In the genomic region with DNA sequence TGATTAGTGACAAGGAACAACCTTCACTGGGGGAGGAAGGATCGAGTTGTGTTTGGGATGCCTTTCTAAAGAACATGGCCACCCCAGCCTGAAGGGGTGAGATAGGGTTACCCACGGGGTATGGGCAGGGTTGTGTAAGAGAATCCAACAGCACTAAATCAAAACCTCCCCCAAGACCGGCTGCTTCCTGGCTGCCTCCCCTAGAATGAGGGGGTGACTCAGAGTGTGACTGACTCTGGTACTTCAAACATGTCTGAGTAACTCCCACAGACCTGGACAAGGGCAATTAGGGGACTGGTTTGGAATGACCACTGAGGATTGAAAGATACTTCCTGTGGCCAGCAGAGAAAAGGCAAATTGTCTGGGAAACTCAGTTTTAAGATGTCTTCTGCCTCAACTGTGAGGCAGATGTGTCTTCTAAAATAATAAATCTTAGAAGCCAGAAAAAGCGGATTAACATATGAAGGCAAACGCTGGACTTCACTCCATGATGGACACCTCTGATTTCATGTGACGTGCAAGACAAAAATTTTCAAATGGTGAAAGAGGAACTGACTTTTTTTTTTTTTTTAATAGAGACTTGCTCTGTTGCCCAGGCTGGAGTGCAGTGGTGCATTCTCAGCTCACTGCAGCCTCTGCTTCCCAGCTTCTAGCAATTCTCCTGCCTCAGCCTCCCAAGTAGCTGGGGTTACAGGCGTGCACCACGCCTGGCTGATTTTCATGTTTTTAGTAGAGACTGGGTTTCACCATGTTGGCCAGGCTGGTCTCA, we compare ENCODE assay signal across 10 cellular contexts. TPM values are rescaled to one million over a fixed set of nuclear protein-coding genes. Genes with fewer than 3 reads are reported as not detected.
DNase-seq lines count a peak whose midpoint lies in the region; ATAC-seq, FAIRE-seq and TF ChIP-seq lines count a peak whose summit lies in the region.
"Had no signal": no experiment of that assay in that cellular context is flagged by ENCODE, and none has a peak within 500 bp of the region (broad histone marks: within the 10 kb centered on the region; RNA-seq: fewer than 3 reads in every experiment).

No MANE protein-coding gene starts in this region.

- no peak overlapping the region for H3K27ac Mint-ChIP-seq in stimulated activated naive B cell treated with anti-CD40 and anti-IgM and Interleukin-4, amounts not matched to agents 10 μg/mL and 1 μg/mL and 100 μg/mL, for 72 hours
- H3K27ac Mint-ChIP-seq in activated naive CD8-positive, alpha-beta T cell treated with anti-CD3 and anti-CD28 coated beads, Interleukin-2, amount 50 U/mL, for 24 hours = no peak overlapping the region

- no peak for TF ChIP-seq POLR2A in A549 (IDR thresholded peaks at IDR 0.05; ENCODE audit: low read length)

- H3K27me3 Mint-ChIP-seq in stimulated activated naive B cell treated with anti-CD40 and anti-IgM and Interleukin-4, amounts not matched to agents 10 μg/mL and 1 μg/mL and 100 μg/mL, for 72 hours = peaks cover 22 to 38% of the 10 kb centered on the region in 2 donors
- peaks cover 40% of the 10 kb centered on the region for H3K27me3 Mint-ChIP-seq in activated naive CD8-positive, alpha-beta T cell treated with anti-CD3 and anti-CD28 coated beads, Interleukin-2, amount 50 U/mL, for 24 hours

- POLR2A ChIA-PET in A549 (lab: Yijun Ruan, JAX) = no interaction called here

- H3K4me3 ChIP-seq in A549 = no peak overlapping the region
- H3K4me3 ChIP-seq in fibroblast of mammary gland (ENCODE audit: control insufficient read depth, low read depth, low read length) = no peak overlapping the region
- H3K4me3 ChIP-seq: HAP-1 had no signal

- TF ChIP-seq CTCF in A549 (IDR thresholded peaks at IDR 0.05) (no peak), fibroblast of mammary gland (conservative IDR thresholded peaks at IDR 0.05; ENCODE audit: control insufficient read depth, insufficient read depth, low read depth, low read length) (no peak)

- WGBS in A549 (ENCODE audit: missing lambda C conversion rate) = 44% methylated on average over 8 of the region's 8 CpGs

- peak overlapping the region; percentile 62 for H3K4me2 ChIP-seq in A549

- no peaks in the 10 kb centered on the region for H3K36me3 Mint-ChIP-seq in stimulated activated naive B cell treated with anti-CD40 and anti-IgM and Interleukin-4, amounts not matched to agents 10 μg/mL and 1 μg/mL and 100 μg/mL, for 72 hours
- H3K36me3 Mint-ChIP-seq in activated naive CD8-positive, alpha-beta T cell treated with anti-CD3 and anti-CD28 coated beads, Interleukin-2, amount 50 U/mL, for 24 hours (ENCODE audit: low read depth) = no peaks in the 10 kb centered on the region

- H3K9me3 Mint-ChIP-seq in stimulated activated naive B cell treated with anti-CD40 and anti-IgM and Interleukin-4, amounts not matched to agents 10 μg/mL and 1 μg/mL and 100 μg/mL, for 72 hours = no peaks in the 10 kb centered on the region
- no peaks in the 10 kb centered on the region for H3K9me3 Mint-ChIP-seq in activated naive CD8-positive, alpha-beta T cell treated with anti-CD3 and anti-CD28 coated beads, Interleukin-2, amount 50 U/mL, for 24 hours

- no peak for TF ChIP-seq RAD21 in A549 (conservative IDR thresholded peaks at IDR 0.05 in 1 of 2, IDR thresholded peaks at IDR 0.05 in 1 of 2)

- H3K4me3 Mint-ChIP-seq in stimulated activated naive B cell treated with anti-CD40 and anti-IgM and Interleukin-4, amounts not matched to agents 10 μg/mL and 1 μg/mL and 100 μg/mL, for 72 hours = no peak overlapping the region
- no peak overlapping the region for H3K4me3 Mint-ChIP-seq in activated naive CD8-positive, alpha-beta T cell treated with anti-CD3 and anti-CD28 coated beads, Interleukin-2, amount 50 U/mL, for 24 hours

- H3K4me1 ChIP-seq in A549 = peaks cover 25% of the 10 kb centered on the region
- H3K4me1 ChIP-seq: HAP-1 had no signal

- no peak; a peak in 1 of 5 replicates for TF ChIP-seq EP300 in A549 (IDR thresholded peaks at IDR 0.05)

- no peak for FAIRE-seq in A549 (lab: Jason Lieb, UNC)

- CTCF ChIA-PET in A549 (lab: Yijun Ruan, JAX) = interaction anchor here (1.2 to 1.8 kb wide), 2 partner anchors 27 to 40 kb away, joined by 3 to 5 read pairs; no protein-coding TSS in a partner anchor

- DNase-seq in A549 (ENCODE audit: low read depth in 1 of 2, low spot score in 1 of 2) = peak; percentile 38 to 52
- peak; percentile 86 for DNase-seq in MV-4-11 (lab: John Stamatoyannopoulos, UW)
- DNase-seq in fibroblast of mammary gland (ENCODE audit: low read depth) = peak; percentile 93
- no peak for DNase-seq in COLO668 (lab: John Stamatoyannopoulos, UW; ENCODE audit: unreplicated experiment)
- DNase-seq in stimulated activated naive B cell treated with anti-CD40 and anti-IgM and Interleukin-4, amounts not matched to agents 10 μg/mL and 1 μg/mL and 100 μg/mL, for 72 hours = no peak
- DNase-seq in activated naive CD8-positive, alpha-beta T cell treated with anti-CD3 and anti-CD28 coated beads, Interleukin-2, amount 50 U/mL, for 24 hours = no peak

- no peaks in the 10 kb centered on the region for H3K9me3 ChIP-seq in A549
- H3K9me3 ChIP-seq: HAP-1, neutrophil had no signal

- H3K4me1 Mint-ChIP-seq in stimulated activated naive B cell treated with anti-CD40 and anti-IgM and Interleukin-4, amounts not matched to agents 10 μg/mL and 1 μg/mL and 100 μg/mL, for 72 hours = no peaks in the 10 kb centered on the region
- peaks cover 4% of the 10 kb centered on the region for H3K4me1 Mint-ChIP-seq in activated naive CD8-positive, alpha-beta T cell treated with anti-CD3 and anti-CD28 coated beads, Interleukin-2, amount 50 U/mL, for 24 hours

- H3K27ac ChIP-seq in A549 = peak overlapping the region; percentile 55 to 69
- H3K27ac ChIP-seq: neutrophil had no signal

- ATAC-seq in A549 = peak; percentile 87
- peak; percentile 40 for ATAC-seq in GM21367 (IDR thresholded peaks at IDR 0.05; ENCODE audit: unreplicated experiment)
- ATAC-seq in HG02610 (IDR thresholded peaks at IDR 0.05; ENCODE audit: unreplicated experiment) = no peak
- no peak for ATAC-seq in stimulated activated naive B cell treated with anti-CD40 and anti-IgM and Interleukin-4, amounts not matched to agents 10 μg/mL and 1 μg/mL and 100 μg/mL, for 72 hours (replicated peaks)
- no peak for ATAC-seq in activated naive CD8-positive, alpha-beta T cell treated with anti-CD3 and anti-CD28 coated beads, Interleukin-2, amount 50 U/mL, for 24 hours

TF ChIP-seq in A549, 52 proteins besides CTCF, POLR2A, EP300 and RAD21:
- no peak for TF ChIP-seq ZC3H11A (IDR thresholded peaks at IDR 0.05)
- no peak for TF ChIP-seq FOSB (CRISPR knock-in tag; IDR thresholded peaks at IDR 0.05)
- no peak for TF ChIP-seq ZSCAN20 (CRISPR knock-in tag; IDR thresholded peaks at IDR 0.05)
- no peak for TF ChIP-seq USF2 (IDR thresholded peaks at IDR 0.05)
- peak in 1 of 2 experiments; percentile 62; a peak in 1 of 4 replicates for TF ChIP-seq CEBPB (IDR thresholded peaks at IDR 0.05)
- TF ChIP-seq EHMT2 (IDR thresholded peaks at IDR 0.05; ENCODE audit: low read depth) = no peak
- no peak for TF ChIP-seq HOXA7 (CRISPR knock-in tag; IDR thresholded peaks at IDR 0.05)
- peak in 1 of 2 experiments; percentile 41; a peak in 1 of 5 replicates for TF ChIP-seq JUN (IDR thresholded peaks at IDR 0.05)
- TF ChIP-seq JUNB (IDR thresholded peaks at IDR 0.05) = peak; percentile 57
- TF ChIP-seq PBX3 (IDR thresholded peaks at IDR 0.05) = no peak
- TF ChIP-seq MYC (IDR thresholded peaks at IDR 0.05; ENCODE audit: borderline replicate concordance, low read length) = no peak
- no peak for TF ChIP-seq MAZ (IDR thresholded peaks at IDR 0.05; ENCODE audit: borderline replicate concordance, low read depth, low read length)
- no peak for TF ChIP-seq MAFK (IDR thresholded peaks at IDR 0.05; ENCODE audit: partially characterized antibody)
- TF ChIP-seq FOSL2 (IDR thresholded peaks at IDR 0.05) = no peak
- TF ChIP-seq FOSL2 (CRISPR knock-in tag; IDR thresholded peaks at IDR 0.05) = peak; percentile 67

RNA-seq across cellular contexts. Expression of gene PTPN14, which starts 6.8 kb away (rescaled TPM):
- polyA plus RNA-seq in A549 (2011; rRNA removed) (9.9 and 10.0 TPM in 2 replicates), A549 (2017; fragmentation: RNase III; extraction: RNeasy Plus Mini Kit Qiagen cat#74134 plus additional on column Dnase treatment) (9.2 to 13.0 TPM (median 10.3 TPM) in 3 replicates)
- 5.7 and 7.5 TPM in 2 replicates for polyA plus RNA-seq in A549 (2012; cell fraction: cytosol; rRNA removed)
- 9.2 and 11.5 TPM in 2 replicates for polyA plus RNA-seq in A549 (2012; cell fraction: nucleus; rRNA removed)
- 30.7 and 38.9 TPM in 2 replicates for polyA minus RNA-seq in A549 (2011; rRNA and poly(A)+ RNA removed)

RNA-seq across cellular contexts. Expression of gene CENPF, which starts 44.8 kb away (rescaled TPM):
- polyA plus RNA-seq in A549 (2011; rRNA removed) (57.7 and 70.6 TPM in 2 replicates), A549 (2017; fragmentation: RNase III; extraction: RNeasy Plus Mini Kit Qiagen cat#74134 plus additional on column Dnase treatment) (53.0 to 56.0 TPM (median 53.5 TPM) in 3 replicates)
- polyA plus RNA-seq in A549 (2012; cell fraction: cytosol; rRNA removed) = 12.9 and 14.1 TPM in 2 replicates
- 23.3 and 27.1 TPM in 2 replicates for polyA plus RNA-seq in A549 (2012; cell fraction: nucleus; rRNA removed)
- polyA minus RNA-seq in A549 (2011; rRNA and poly(A)+ RNA removed) = 22.2 and 23.0 TPM in 2 replicates

Comparison
In these comparisons a context has a peak if more than half of its experiments do, and no peak if none do; other contexts are left out.
1. ATAC-seq: peak in A549 (2 of 2) and GM21367 (single experiment); none in HG02610 (single experiment), stimulated activated naive B cell treated with anti-CD40 and anti-IgM and Interleukin-4, amounts not matched to agents 10 μg/mL and 1 μg/mL and 100 μg/mL, for 72 hours (0 of 2) and activated naive CD8-positive, alpha-beta T cell treated with anti-CD3 and anti-CD28 coated beads, Interleukin-2, amount 50 U/mL, for 24 hours (single experiment).
2. DNase-seq: peak in A549 (2 of 2), MV-4-11 (single experiment) and fibroblast of mammary gland (single experiment); none in COLO668 (single experiment), stimulated activated naive B cell treated with anti-CD40 and anti-IgM and Interleukin-4, amounts not matched to agents 10 μg/mL and 1 μg/mL and 100 μg/mL, for 72 hours (single experiment) and activated naive CD8-positive, alpha-beta T cell treated with anti-CD3 and anti-CD28 coated beads, Interleukin-2, amount 50 U/mL, for 24 hours (single experiment).